1 cellular context compared by ENCODE assay signal in genomic region chr4:107858158-107858742, GRCh38.
TF ChIP-seq lines count a peak whose summit lies in the region.

No MANE protein-coding gene starts in this region.

TF ChIP-seq in WTC11, 78 proteins besides CTCF, POLR2A, EP300 and RAD21 (continued from another document):
- TF ChIP-seq ZNF425 (CRISPR knock-in tag; conservative IDR thresholded peaks at IDR 0.05) (no peak), ATF3 (CRISPR knock-in tag; conservative IDR thresholded peaks at IDR 0.05) (no peak), NFATC4 (CRISPR knock-in tag; IDR thresholded peaks at IDR 0.05) (no peak), ATF1 (CRISPR knock-in tag; IDR thresholded peaks at IDR 0.05) (no peak), IRF2 (CRISPR knock-in tag; IDR thresholded peaks at IDR 0.05; ENCODE audit: borderline replicate concordance, low read depth) (no peak), AR (CRISPR knock-in tag; IDR thresholded peaks at IDR 0.05) (no peak), ATF2 (CRISPR knock-in tag; IDR thresholded peaks at IDR 0.05; ENCODE audit: borderline replicate concordance, low read depth) (no peak)
TF ChIP-seq in WTC11: peak in this region for 0.
